ENCODE assay signal across 1 cellular context in the genomic region with DNA sequence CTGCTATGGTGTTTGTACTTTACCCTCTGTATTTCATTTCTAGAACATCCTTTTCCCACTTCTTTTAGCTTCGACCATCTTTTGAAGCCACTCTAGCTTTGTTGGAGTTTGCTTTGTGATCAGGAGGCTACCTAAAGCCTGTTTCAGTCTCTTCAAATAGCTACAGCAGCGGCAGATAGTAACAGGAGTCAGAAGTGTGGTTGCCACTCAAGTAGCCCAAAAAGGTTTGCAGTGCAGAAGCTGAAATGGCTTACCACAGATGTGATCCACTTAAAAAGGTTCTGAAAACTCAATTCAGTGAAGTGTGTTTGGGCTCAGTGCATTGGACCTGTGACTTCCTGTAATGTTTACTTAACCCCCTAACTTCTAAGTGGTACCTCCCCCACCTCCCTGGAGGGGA.
TF ChIP-seq lines count a peak whose summit lies in the region.

No MANE protein-coding gene starts in this region.

TF ChIP-seq in HepG2, 621 proteins besides CTCF, POLR2A, EP300 and RAD21 (continued from another document):
- no peak for TF ChIP-seq ZNF550 (CRISPR knock-in tag; IDR thresholded peaks at IDR 0.05; ENCODE audit: borderline replicate concordance)
- TF ChIP-seq ZNF850 (CRISPR knock-in tag; conservative IDR thresholded peaks at IDR 0.05), result no peak
- TF ChIP-seq GTF3A (CRISPR knock-in tag; conservative IDR thresholded peaks at IDR 0.05), result no peak
- TF ChIP-seq, protein P1, sequence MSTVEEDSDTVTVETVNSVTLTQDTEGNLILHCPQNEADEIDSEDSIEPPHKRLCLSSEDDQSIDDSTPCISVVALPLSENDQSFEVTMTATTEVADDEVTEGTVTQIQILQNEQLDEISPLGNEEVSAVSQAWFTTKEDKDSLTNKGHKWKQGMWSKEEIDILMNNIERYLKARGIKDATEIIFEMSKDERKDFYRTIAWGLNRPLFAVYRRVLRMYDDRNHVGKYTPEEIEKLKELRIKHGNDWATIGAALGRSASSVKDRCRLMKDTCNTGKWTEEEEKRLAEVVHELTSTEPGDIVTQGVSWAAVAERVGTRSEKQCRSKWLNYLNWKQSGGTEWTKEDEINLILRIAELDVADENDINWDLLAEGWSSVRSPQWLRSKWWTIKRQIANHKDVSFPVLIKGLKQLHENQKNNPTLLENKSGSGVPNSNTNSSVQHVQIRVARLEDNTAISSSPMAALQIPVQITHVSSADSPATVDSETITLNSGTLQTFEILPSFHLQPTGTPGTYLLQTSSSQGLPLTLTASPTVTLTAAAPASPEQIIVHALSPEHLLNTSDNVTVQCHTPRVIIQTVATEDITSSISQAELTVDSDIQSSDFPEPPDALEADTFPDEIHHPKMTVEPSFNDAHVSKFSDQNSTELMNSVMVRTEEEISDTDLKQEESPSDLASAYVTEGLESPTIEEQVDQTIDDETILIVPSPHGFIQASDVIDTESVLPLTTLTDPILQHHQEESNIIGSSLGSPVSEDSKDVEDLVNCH (CRISPR knock-in tag; IDR thresholded peaks at IDR 0.05), result no peak
- no peak for TF ChIP-seq GTF2F1 (IDR thresholded peaks at IDR 0.05; ENCODE audit: low read length)
- TF ChIP-seq ZNF446 (CRISPR knock-in tag; IDR thresholded peaks at IDR 0.05), result no peak
- no peak for TF ChIP-seq RNF2 (conservative IDR thresholded peaks at IDR 0.05; ENCODE audit: low read depth)
- no peak for TF ChIP-seq ZNF775 (CRISPR knock-in tag; IDR thresholded peaks at IDR 0.05; ENCODE audit: borderline replicate concordance)
TF ChIP-seq in HepG2: peak in this region for 0.
